ENCODE assay signal across 2 cellular contexts in the genomic region with DNA sequence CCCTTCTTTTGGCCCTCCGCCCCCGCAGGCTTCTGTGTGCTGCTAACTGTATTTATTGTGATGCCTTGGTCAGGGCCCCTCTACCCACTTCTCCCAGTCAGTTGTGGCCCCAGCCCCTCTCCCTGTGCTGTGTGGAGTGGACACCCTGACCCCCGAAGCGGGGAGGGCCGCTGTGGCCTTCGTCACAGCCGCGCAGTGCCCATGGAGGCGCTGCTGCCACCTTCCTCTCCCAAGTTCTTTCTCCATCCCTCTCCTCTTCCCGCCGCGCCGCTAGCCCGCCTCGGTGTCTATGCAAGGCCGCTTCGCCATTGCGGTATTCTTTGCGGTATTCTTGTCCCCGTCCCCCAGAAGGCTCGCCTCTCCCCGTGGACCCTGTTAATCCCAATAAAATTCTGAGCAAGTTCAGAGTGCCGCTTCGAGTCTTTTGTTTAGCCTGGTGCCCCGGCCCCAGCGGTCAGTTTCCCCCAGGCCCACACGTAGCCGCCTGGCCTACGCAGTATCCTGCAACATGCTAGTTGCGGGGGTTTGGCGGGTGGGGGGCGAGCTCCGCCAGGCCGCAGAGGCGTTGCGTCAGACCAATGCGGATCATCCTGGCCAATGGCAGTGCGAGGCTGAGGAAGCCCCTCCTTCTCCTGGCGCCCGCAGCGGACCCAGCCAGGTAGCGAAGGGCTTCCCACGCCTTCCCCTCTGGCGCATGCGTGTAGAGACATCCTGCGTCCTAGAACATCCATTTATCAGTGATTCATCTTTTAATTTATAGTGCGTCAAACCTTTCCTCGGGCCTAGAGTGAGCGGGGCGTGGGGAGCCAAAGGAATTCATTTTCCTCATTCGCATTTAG.
TF ChIP-seq lines count a peak whose summit lies in the region.

No MANE protein-coding gene starts in this region.

TF ChIP-seq in GM12891, 5 proteins besides CTCF, POLR2A, EP300 and RAD21:
- TF ChIP-seq POU2F2 (IDR thresholded peaks at IDR 0.05; ENCODE audit: low read depth, low read length): no peak
- no peak for TF ChIP-seq TAF1 (IDR thresholded peaks at IDR 0.05; ENCODE audit: low read depth, low read length)
- TF ChIP-seq PAX5 (IDR thresholded peaks at IDR 0.05; ENCODE audit: insufficient read depth, low read length, severe bottlenecking): no peak
- TF ChIP-seq POLR2AphosphoS5 (IDR thresholded peaks at IDR 0.05; ENCODE audit: low read depth, low read length): no peak
- no peak for TF ChIP-seq SPI1 (IDR thresholded peaks at IDR 0.05; ENCODE audit: low read depth, low read length)

TF ChIP-seq in IMR-90, 13 proteins besides CTCF, POLR2A, EP300 and RAD21:
- no peak for TF ChIP-seq RCOR1 (IDR thresholded peaks at IDR 0.05; ENCODE audit: insufficient replicate concordance, low read length)
- TF ChIP-seq NFE2L2 (IDR thresholded peaks at IDR 0.05; ENCODE audit: low read depth, low read length): no peak
- TF ChIP-seq MAZ (IDR thresholded peaks at IDR 0.05; ENCODE audit: borderline replicate concordance, low read depth, low read length): peak; percentile 49; the same call in 1 of the 2 replicates
- TF ChIP-seq CEBPB (IDR thresholded peaks at IDR 0.05; ENCODE audit: low read depth, low read length): peak; percentile 89
